2 cellular contexts compared by ENCODE assay signal in the genomic region with DNA sequence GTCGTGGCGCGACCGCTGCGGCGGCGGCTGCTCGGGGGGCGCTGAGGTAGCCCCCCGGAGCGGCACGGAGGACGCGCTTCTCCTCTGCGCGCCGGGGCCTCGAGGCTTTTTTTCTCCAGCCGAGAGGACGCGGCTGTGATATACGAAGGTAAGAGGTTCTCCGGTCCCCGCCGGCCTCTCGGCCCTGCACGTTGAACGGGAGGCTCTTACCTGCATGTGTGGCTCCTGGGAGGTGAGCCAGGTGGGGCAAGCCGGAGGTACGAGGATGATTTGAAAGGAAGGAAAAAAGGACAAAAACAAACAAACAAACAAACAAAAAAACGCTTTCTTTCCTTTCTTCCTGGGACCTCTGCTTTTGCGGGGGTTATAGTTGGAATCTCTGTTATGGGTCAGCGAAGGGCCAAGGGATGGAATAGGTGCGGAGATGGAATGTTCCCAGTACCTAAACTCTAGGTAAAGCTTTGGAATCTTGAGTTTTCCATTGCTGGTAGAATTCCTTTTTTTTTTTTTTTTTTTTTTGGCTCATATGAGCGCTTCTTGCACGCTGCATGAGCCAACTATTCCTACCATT.
TF ChIP-seq lines count a peak whose summit lies in the region.

No MANE protein-coding gene starts in this region.

TF ChIP-seq in K562, 482 proteins besides CTCF, POLR2A, EP300 and RAD21 (continues in another document):
- no peak for TF ChIP-seq NR4A1 (CRISPR knock-in tag; IDR thresholded peaks at IDR 0.05)
- 0 out of 2 replicates have a peak, but pooled peaks have one; percentile 21 for TF ChIP-seq NR4A1 (tag; IDR thresholded peaks at IDR 0.05)
- no peak for TF ChIP-seq ZNF584 (CRISPR knock-in tag; IDR thresholded peaks at IDR 0.05; ENCODE audit: low read depth)
- TF ChIP-seq HMGN3 (IDR thresholded peaks at IDR 0.05; ENCODE audit: borderline replicate concordance, extremely low read depth, insufficient read length, low read depth, low read length) = peak; percentile 7
- TF ChIP-seq NFRKB (IDR thresholded peaks at IDR 0.05; ENCODE audit: low read depth) = peak; percentile 20; the same call in 1 of the 2 replicates
- TF ChIP-seq ZNF146 (CRISPR knock-in tag; IDR thresholded peaks at IDR 0.05; ENCODE audit: unreplicated experiment) = no peak
- 0 out of 2 replicates have a peak, but pooled peaks have one; percentile 22 for TF ChIP-seq ZEB2 (IDR thresholded peaks at IDR 0.05)
- no peak for TF ChIP-seq SAFB (IDR thresholded peaks at IDR 0.05; ENCODE audit: borderline replicate concordance, low read depth, low read length)
- TF ChIP-seq, protein P1, sequence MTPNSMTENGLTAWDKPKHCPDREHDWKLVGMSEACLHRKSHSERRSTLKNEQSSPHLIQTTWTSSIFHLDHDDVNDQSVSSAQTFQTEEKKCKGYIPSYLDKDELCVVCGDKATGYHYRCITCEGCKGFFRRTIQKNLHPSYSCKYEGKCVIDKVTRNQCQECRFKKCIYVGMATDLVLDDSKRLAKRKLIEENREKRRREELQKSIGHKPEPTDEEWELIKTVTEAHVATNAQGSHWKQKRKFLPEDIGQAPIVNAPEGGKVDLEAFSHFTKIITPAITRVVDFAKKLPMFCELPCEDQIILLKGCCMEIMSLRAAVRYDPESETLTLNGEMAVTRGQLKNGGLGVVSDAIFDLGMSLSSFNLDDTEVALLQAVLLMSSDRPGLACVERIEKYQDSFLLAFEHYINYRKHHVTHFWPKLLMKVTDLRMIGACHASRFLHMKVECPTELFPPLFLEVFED (CRISPR knock-in tag; conservative IDR thresholded peaks at IDR 0.05) = 0 out of 2 replicates have a peak, but pooled peaks have one; percentile 31
- TF ChIP-seq, protein P2, sequence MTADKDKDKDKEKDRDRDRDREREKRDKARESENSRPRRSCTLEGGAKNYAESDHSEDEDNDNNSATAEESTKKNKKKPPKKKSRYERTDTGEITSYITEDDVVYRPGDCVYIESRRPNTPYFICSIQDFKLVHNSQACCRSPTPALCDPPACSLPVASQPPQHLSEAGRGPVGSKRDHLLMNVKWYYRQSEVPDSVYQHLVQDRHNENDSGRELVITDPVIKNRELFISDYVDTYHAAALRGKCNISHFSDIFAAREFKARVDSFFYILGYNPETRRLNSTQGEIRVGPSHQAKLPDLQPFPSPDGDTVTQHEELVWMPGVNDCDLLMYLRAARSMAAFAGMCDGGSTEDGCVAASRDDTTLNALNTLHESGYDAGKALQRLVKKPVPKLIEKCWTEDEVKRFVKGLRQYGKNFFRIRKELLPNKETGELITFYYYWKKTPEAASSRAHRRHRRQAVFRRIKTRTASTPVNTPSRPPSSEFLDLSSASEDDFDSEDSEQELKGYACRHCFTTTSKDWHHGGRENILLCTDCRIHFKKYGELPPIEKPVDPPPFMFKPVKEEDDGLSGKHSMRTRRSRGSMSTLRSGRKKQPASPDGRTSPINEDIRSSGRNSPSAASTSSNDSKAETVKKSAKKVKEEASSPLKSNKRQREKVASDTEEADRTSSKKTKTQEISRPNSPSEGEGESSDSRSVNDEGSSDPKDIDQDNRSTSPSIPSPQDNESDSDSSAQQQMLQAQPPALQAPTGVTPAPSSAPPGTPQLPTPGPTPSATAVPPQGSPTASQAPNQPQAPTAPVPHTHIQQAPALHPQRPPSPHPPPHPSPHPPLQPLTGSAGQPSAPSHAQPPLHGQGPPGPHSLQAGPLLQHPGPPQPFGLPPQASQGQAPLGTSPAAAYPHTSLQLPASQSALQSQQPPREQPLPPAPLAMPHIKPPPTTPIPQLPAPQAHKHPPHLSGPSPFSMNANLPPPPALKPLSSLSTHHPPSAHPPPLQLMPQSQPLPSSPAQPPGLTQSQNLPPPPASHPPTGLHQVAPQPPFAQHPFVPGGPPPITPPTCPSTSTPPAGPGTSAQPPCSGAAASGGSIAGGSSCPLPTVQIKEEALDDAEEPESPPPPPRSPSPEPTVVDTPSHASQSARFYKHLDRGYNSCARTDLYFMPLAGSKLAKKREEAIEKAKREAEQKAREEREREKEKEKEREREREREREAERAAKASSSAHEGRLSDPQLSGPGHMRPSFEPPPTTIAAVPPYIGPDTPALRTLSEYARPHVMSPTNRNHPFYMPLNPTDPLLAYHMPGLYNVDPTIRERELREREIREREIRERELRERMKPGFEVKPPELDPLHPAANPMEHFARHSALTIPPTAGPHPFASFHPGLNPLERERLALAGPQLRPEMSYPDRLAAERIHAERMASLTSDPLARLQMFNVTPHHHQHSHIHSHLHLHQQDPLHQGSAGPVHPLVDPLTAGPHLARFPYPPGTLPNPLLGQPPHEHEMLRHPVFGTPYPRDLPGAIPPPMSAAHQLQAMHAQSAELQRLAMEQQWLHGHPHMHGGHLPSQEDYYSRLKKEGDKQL (CRISPR knock-in tag; IDR thresholded peaks at IDR 0.05; ENCODE audit: borderline replicate concordance) = no peak
- TF ChIP-seq RBBP5 (IDR thresholded peaks at IDR 0.05; ENCODE audit: borderline replicate concordance, insufficient read depth, low read length, poor library complexity, severe bottlenecking) = peak; percentile 75
- TF ChIP-seq, protein P3, sequence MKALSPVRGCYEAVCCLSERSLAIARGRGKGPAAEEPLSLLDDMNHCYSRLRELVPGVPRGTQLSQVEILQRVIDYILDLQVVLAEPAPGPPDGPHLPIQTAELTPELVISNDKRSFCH (CRISPR knock-in tag; IDR thresholded peaks at IDR 0.05) = no peak
- TF ChIP-seq, protein P3 (tag; IDR thresholded peaks at IDR 0.05) = peak; percentile 9; the same call in 1 of the 2 replicates
- TF ChIP-seq ZBTB7A (IDR thresholded peaks at IDR 0.05; ENCODE audit: borderline replicate concordance, control insufficient read depth, low read depth, low read length) = 0 out of 2 replicates have a peak, but pooled peaks have one; percentile 48
- no peak for TF ChIP-seq PTBP1 (IDR thresholded peaks at IDR 0.05; ENCODE audit: low read depth, low read length)
- peak; percentile 17; the same call in 1 of the 2 replicates for TF ChIP-seq PHF8 (IDR thresholded peaks at IDR 0.05; ENCODE audit: borderline replicate concordance, low read length)
- TF ChIP-seq ZNF695 (CRISPR knock-in tag; IDR thresholded peaks at IDR 0.05) = no peak
- no peak for TF ChIP-seq ZFX (CRISPR knock-in tag; IDR thresholded peaks at IDR 0.05)
- TF ChIP-seq FOSL1 (tag; conservative IDR thresholded peaks at IDR 0.05) = peak; percentile 5; the same call in 1 of the 2 replicates
- peak; percentile 16; the same call in 1 of the 2 replicates for TF ChIP-seq BCOR (IDR thresholded peaks at IDR 0.05)
- 0 out of 2 replicates have a peak, but pooled peaks have one; percentile 28 for TF ChIP-seq SIN3B (IDR thresholded peaks at IDR 0.05; ENCODE audit: low read depth)
- TF ChIP-seq ESRRB (CRISPR knock-in tag; IDR thresholded peaks at IDR 0.05; ENCODE audit: borderline replicate concordance) = no peak

TF ChIP-seq in liver, 16 proteins besides CTCF, POLR2A, EP300 and RAD21:
- TF ChIP-seq RXRA (IDR thresholded peaks at IDR 0.05) (no peak), JUND (IDR thresholded peaks at IDR 0.05) (no peak), EGR1 (IDR thresholded peaks at IDR 0.05; ENCODE audit: low read depth in 2 of 2) (no peak), GABPA (IDR thresholded peaks at IDR 0.05 in 1 of 2, conservative IDR thresholded peaks at IDR 0.05 in 1 of 2) (no peak), YY1 (IDR thresholded peaks at IDR 0.05) (no peak), HNF4A (conservative IDR thresholded peaks at IDR 0.05) (no peak), NR2F2 (IDR thresholded peaks at IDR 0.05) (no peak), FOXA1 (IDR thresholded peaks at IDR 0.05) (no peak), HNF4G (IDR thresholded peaks at IDR 0.05) (no peak), SP1 (IDR thresholded peaks at IDR 0.05) (no peak), FOXA2 (IDR thresholded peaks at IDR 0.05) (no peak), TAF1 (conservative IDR thresholded peaks at IDR 0.05) (no peak)
- TF ChIP-seq, protein P4, sequence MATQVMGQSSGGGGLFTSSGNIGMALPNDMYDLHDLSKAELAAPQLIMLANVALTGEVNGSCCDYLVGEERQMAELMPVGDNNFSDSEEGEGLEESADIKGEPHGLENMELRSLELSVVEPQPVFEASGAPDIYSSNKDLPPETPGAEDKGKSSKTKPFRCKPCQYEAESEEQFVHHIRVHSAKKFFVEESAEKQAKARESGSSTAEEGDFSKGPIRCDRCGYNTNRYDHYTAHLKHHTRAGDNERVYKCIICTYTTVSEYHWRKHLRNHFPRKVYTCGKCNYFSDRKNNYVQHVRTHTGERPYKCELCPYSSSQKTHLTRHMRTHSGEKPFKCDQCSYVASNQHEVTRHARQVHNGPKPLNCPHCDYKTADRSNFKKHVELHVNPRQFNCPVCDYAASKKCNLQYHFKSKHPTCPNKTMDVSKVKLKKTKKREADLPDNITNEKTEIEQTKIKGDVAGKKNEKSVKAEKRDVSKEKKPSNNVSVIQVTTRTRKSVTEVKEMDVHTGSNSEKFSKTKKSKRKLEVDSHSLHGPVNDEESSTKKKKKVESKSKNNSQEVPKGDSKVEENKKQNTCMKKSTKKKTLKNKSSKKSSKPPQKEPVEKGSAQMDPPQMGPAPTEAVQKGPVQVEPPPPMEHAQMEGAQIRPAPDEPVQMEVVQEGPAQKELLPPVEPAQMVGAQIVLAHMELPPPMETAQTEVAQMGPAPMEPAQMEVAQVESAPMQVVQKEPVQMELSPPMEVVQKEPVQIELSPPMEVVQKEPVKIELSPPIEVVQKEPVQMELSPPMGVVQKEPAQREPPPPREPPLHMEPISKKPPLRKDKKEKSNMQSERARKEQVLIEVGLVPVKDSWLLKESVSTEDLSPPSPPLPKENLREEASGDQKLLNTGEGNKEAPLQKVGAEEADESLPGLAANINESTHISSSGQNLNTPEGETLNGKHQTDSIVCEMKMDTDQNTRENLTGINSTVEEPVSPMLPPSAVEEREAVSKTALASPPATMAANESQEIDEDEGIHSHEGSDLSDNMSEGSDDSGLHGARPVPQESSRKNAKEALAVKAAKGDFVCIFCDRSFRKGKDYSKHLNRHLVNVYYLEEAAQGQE (IDR thresholded peaks at IDR 0.05) = no peak
- TF ChIP-seq, protein P5, sequence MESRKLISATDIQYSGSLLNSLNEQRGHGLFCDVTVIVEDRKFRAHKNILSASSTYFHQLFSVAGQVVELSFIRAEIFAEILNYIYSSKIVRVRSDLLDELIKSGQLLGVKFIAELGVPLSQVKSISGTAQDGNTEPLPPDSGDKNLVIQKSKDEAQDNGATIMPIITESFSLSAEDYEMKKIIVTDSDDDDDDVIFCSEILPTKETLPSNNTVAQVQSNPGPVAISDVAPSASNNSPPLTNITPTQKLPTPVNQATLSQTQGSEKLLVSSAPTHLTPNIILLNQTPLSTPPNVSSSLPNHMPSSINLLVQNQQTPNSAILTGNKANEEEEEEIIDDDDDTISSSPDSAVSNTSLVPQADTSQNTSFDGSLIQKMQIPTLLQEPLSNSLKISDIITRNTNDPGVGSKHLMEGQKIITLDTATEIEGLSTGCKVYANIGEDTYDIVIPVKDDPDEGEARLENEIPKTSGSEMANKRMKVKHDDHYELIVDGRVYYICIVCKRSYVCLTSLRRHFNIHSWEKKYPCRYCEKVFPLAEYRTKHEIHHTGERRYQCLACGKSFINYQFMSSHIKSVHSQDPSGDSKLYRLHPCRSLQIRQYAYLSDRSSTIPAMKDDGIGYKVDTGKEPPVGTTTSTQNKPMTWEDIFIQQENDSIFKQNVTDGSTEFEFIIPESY (IDR thresholded peaks at IDR 0.05) = no peak
- TF ChIP-seq, protein P6, sequence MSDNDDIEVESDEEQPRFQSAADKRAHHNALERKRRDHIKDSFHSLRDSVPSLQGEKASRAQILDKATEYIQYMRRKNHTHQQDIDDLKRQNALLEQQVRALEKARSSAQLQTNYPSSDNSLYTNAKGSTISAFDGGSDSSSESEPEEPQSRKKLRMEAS (IDR thresholded peaks at IDR 0.05) = no peak
- TF ChIP-seq, protein P7, sequence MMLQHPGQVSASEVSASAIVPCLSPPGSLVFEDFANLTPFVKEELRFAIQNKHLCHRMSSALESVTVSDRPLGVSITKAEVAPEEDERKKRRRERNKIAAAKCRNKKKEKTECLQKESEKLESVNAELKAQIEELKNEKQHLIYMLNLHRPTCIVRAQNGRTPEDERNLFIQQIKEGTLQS (IDR thresholded peaks at IDR 0.05) = no peak
